Comparison of ENCODE assay signal across 8 cellular contexts in genomic region chr3:3177861-3178497, GRCh38. TPM values are rescaled to one million over a fixed set of nuclear protein-coding genes. Genes with fewer than 3 reads are reported as not detected.
DNase-seq lines count a peak whose midpoint lies in the region; ATAC-seq and TF ChIP-seq lines count a peak whose summit lies in the region.
"Had no signal": no experiment of that assay in that cellular context is flagged by ENCODE, and none has a peak within 500 bp of the region (broad histone marks: within the 10 kb centered on the region; RNA-seq: fewer than 3 reads in every experiment).

No MANE protein-coding gene starts in this region.

- H3K4me1 Mint-ChIP-seq in T-cell: peaks cover 57 to 63% (median 62%) of the 10 kb centered on the region in 3 donors

- H3K27me3 Mint-ChIP-seq in T-cell: no peaks in the 10 kb centered on the region

- no peak for DNase-seq in T-cell
- DNase-seq in fibroblast of mammary gland (ENCODE audit: low read depth): peak; percentile 30
- no peak for DNase-seq in left lobe of liver (ENCODE audit: low spot score)
- DNase-seq in NCI-H69 (lab: John Stamatoyannopoulos, UW): no peak
- DNase-seq in NCI-H128 (lab: John Stamatoyannopoulos, UW; ENCODE audit: unreplicated experiment): no peak
- DNase-seq: T-helper 9 cell had no signal

- H3K9ac ChIP-seq in skeletal muscle tissue (ENCODE audit: low read depth in 1 of 3, low read length in 3 of 3): peak overlapping the region in 2 of 3 donors; percentile 82 to 87

- no peaks in the 10 kb centered on the region for H3K27me3 ChIP-seq in skeletal muscle tissue (ENCODE audit: control insufficient read depth in 3 of 3, insufficient read depth in 3 of 3, low read length in 3 of 3)

- H3K27ac Mint-ChIP-seq in T-cell: peak overlapping the region; percentile 90 to 94

- H3K36me3 Mint-ChIP-seq in T-cell: peaks cover 27% of the 10 kb centered on the region

- H3K4me3 ChIP-seq in HEK293 (ENCODE audit: low read depth, low read length) (peak overlapping the region; percentile 99), fibroblast of mammary gland (ENCODE audit: control insufficient read depth, low read depth, low read length) (no peak overlapping the region), skeletal muscle tissue (ENCODE audit: low read length in 3 of 3) (peak overlapping the region; percentile 71 to 99 (median 79))

- H3K9me3 ChIP-seq in HEK293 (ENCODE audit: control insufficient read depth, insufficient read depth, low read depth, low read length) (no peaks in the 10 kb centered on the region), skeletal muscle tissue (ENCODE audit: control insufficient read depth in 3 of 3, low read length in 3 of 3) (no peaks in the 10 kb centered on the region)

- TF ChIP-seq CTCF in HEK293 (tag by site-specific recombination; IDR thresholded peaks at IDR 0.05) (no peak), fibroblast of mammary gland (conservative IDR thresholded peaks at IDR 0.05; ENCODE audit: control insufficient read depth, insufficient read depth, low read depth, low read length) (no peak)

- H3K36me3 ChIP-seq in HEK293 (ENCODE audit: control insufficient read depth in 2 of 2, insufficient read depth in 1 of 2, low read length in 2 of 2) (peaks cover 15 to 22% of the 10 kb centered on the region in 2 experiments), skeletal muscle tissue (ENCODE audit: control insufficient read depth in 3 of 3, insufficient read depth in 3 of 3, low read length in 3 of 3) (peaks cover 7 to 20% (median 12%) of the 10 kb centered on the region in 3 donors)

- ATAC-seq in T-cell (replicated peaks in 1 of 4): no peak
- ATAC-seq in left lobe of liver: no peak

- no peaks in the 10 kb centered on the region for H3K9me3 Mint-ChIP-seq in T-cell

- H3K4me1 ChIP-seq in HEK293 (ENCODE audit: control insufficient read depth, insufficient read depth, low read length) (peaks cover 4% of the 10 kb centered on the region; the same call in 1 of the 2 replicates), skeletal muscle tissue (ENCODE audit: control insufficient read depth in 3 of 3, insufficient read depth in 3 of 3, low read length in 3 of 3) (peaks cover 14 to 25% (median 18%) of the 10 kb centered on the region in 3 donors)

- POLR2A ChIA-PET in HEK293 (lab: Yijun Ruan, JAX) (no interaction called here), T-cell (lab: Charles Lee) (interaction anchor here (0.6 to 0.9 kb wide), 2 partner anchors 9 to 11 kb away, joined by 3 read pairs; no protein-coding TSS in a partner anchor)

- H3K27ac ChIP-seq in HEK293 (ENCODE audit: extremely low read depth, low read depth, low read length) (no peak overlapping the region), skeletal muscle tissue (ENCODE audit: low read depth, low read length) (no peak overlapping the region)

- CTCF ChIA-PET in HEK293 (lab: Yijun Ruan, JAX) (interaction anchor here (0.6 kb wide), 1 partner anchor 1891 kb away, joined by 3 read pairs; no protein-coding TSS in a partner anchor), T-cell (lab: Charles Lee) (interaction anchor here (0.6 to 1.4 kb wide), 5 partner anchors 11 to 1683 kb away, joined by 3 to 6 read pairs (median 4); no protein-coding TSS in a partner anchor)

- H3K4me3 Mint-ChIP-seq in T-cell: peak overlapping the region; percentile 88 to 95 (median 89)

TF ChIP-seq in HEK293, 187 proteins besides CTCF, POLR2A, EP300 and RAD21 (continues in another document):
- no peak for TF ChIP-seq ZNF184 (tag by site-specific recombination; IDR thresholded peaks at IDR 0.05)
- TF ChIP-seq ZNF426 (tag by site-specific recombination; IDR thresholded peaks at IDR 0.05): no peak
- no peak for TF ChIP-seq ZBTB21 (tag by site-specific recombination; IDR thresholded peaks at IDR 0.05)
- no peak for TF ChIP-seq ZNF169 (tag by site-specific recombination; IDR thresholded peaks at IDR 0.05)
- TF ChIP-seq RBAK (tag by site-specific recombination; IDR thresholded peaks at IDR 0.05): no peak
- TF ChIP-seq GLI4 (tag by site-specific recombination; IDR thresholded peaks at IDR 0.05): no peak
- peak; percentile 76; the same call in 1 of the 2 replicates for TF ChIP-seq ZNF362 (tag by site-specific recombination; IDR thresholded peaks at IDR 0.05)
- TF ChIP-seq ZNF792 (tag by site-specific recombination; IDR thresholded peaks at IDR 0.05): no peak
- TF ChIP-seq ZFP37 (tag by site-specific recombination; IDR thresholded peaks at IDR 0.05): no peak
- TF ChIP-seq SALL2 (tag by site-specific recombination; IDR thresholded peaks at IDR 0.05; ENCODE audit: borderline replicate concordance): no peak
- no peak for TF ChIP-seq ZNF138 (tag by site-specific recombination; IDR thresholded peaks at IDR 0.05; ENCODE audit: borderline replicate concordance)
- TF ChIP-seq ZNF548 (tag by site-specific recombination; IDR thresholded peaks at IDR 0.05): no peak
- no peak for TF ChIP-seq ZNF391 (tag by site-specific recombination; IDR thresholded peaks at IDR 0.05; ENCODE audit: borderline replicate concordance, low read depth)
- no peak for TF ChIP-seq MYNN (tag by site-specific recombination; IDR thresholded peaks at IDR 0.05; ENCODE audit: borderline replicate concordance)
- peak; percentile 46; the same call in 1 of the 2 replicates for TF ChIP-seq ZBTB17 (tag by site-specific recombination; IDR thresholded peaks at IDR 0.05)
- TF ChIP-seq HOXA7 (CRISPR knock-in tag; IDR thresholded peaks at IDR 0.05; ENCODE audit: borderline replicate concordance): no peak
- no peak for TF ChIP-seq ZBTB8A (tag by site-specific recombination; IDR thresholded peaks at IDR 0.05)
- no peak for TF ChIP-seq ZNF112 (tag by site-specific recombination; IDR thresholded peaks at IDR 0.05)
- TF ChIP-seq ZNF580 (tag by site-specific recombination; IDR thresholded peaks at IDR 0.05): no peak
- no peak for TF ChIP-seq ZNF18 (tag by site-specific recombination; IDR thresholded peaks at IDR 0.05)
- TF ChIP-seq ZNF433 (tag by site-specific recombination; IDR thresholded peaks at IDR 0.05; ENCODE audit: low read depth): no peak
- TF ChIP-seq GLI2 (tag by site-specific recombination; IDR thresholded peaks at IDR 0.05; ENCODE audit: borderline replicate concordance, low read depth): no peak
- TF ChIP-seq ZNF639 (tag by site-specific recombination; IDR thresholded peaks at IDR 0.05): no peak
- TF ChIP-seq PRDM4 (tag by site-specific recombination; IDR thresholded peaks at IDR 0.05): no peak

RNA-seq across cellular contexts. Expression of gene CRBN, which starts 1.5 kb away (rescaled TPM):
- 100 to 1,000 TPM; 104 to 150 (median 117) TPM for total RNA-seq in T-cell
- 76.2 TPM for total RNA-seq in skeletal muscle tissue
- total RNA-seq in left lobe of liver: 20.4 TPM

RNA-seq across cellular contexts. Expression of gene TRNT1, which starts 51.2 kb away (rescaled TPM):
- total RNA-seq in T-cell: 10 to 100 TPM; 28.6 to 38.9 (median 37.5) TPM
- 26.6 TPM for total RNA-seq in skeletal muscle tissue
- total RNA-seq in left lobe of liver: 8.0 TPM
